In genomic region chr5:41973887-41974286, GRCh38 we compare ENCODE assay signal across 37 cellular contexts. TPM values are rescaled to one million over a fixed set of nuclear protein-coding genes. Genes with fewer than 3 reads are reported as not detected.
DNase-seq lines count a peak whose midpoint lies in the region; ATAC-seq, FAIRE-seq and TF ChIP-seq lines count a peak whose summit lies in the region.
"Had no signal": no experiment of that assay in that cellular context is flagged by ENCODE, and none has a peak within 500 bp of the region (broad histone marks: within the 10 kb centered on the region; RNA-seq: fewer than 3 reads in every experiment).

No MANE protein-coding gene starts in this region.

- H3F3A ChIP-seq in PC-3 (ENCODE audit: low read length, unreplicated experiment), result no peaks in the 10 kb centered on the region

- H3K27ac ChIP-seq in K562 (ENCODE audit: extremely low read depth, low read depth, low read length), result no peak overlapping the region
- H3K27ac ChIP-seq in PC-3 (ENCODE audit: low read length), result no peak overlapping the region
- H3K27ac ChIP-seq: 22Rv1; A549; BLaER1; BLaER1 treated with 17β-estradiol and CSF1 and Interleukin-3, amounts not matched to agents 10 nM and 100 nM; C4-2B had no signal

- H3K27me3 Mint-ChIP-seq in activated T-cell treated with anti-CD3 and anti-CD28 coated beads, Interleukin-2, amount 50 U/mL, for 72 hours (ENCODE audit: low read depth), result no peaks in the 10 kb centered on the region
- H3K27me3 Mint-ChIP-seq in activated T-cell treated with anti-CD3 and anti-CD28 coated beads, Interleukin-2, amount 50 U/mL, for 24 hours, result no peaks in the 10 kb centered on the region
- H3K27me3 Mint-ChIP-seq in nephron progenitor cell (ENCODE audit: low read depth, poor library complexity), result peaks cover 4% of the 10 kb centered on the region
- H3K27me3 Mint-ChIP-seq: B cell had no signal

- H3K27ac Mint-ChIP-seq in activated T-cell treated with anti-CD3 and anti-CD28 coated beads, Interleukin-2, amount 50 U/mL, for 72 hours, result peak overlapping the region; percentile 75
- H3K27ac Mint-ChIP-seq in activated T-cell treated with anti-CD3 and anti-CD28 coated beads, Interleukin-2, amount 50 U/mL, for 24 hours, result no peak overlapping the region
- H3K27ac Mint-ChIP-seq in nephron progenitor cell, result peak overlapping the region; percentile 0
- H3K27ac Mint-ChIP-seq: B cell; CD14-positive monocyte; CD4-positive, alpha-beta T cell; CD4-positive, CD25-positive, alpha-beta regulatory T cell; CD8-positive, alpha-beta memory T cell; CD8-positive, alpha-beta T cell had no signal

- ATAC-seq in activated T-cell treated with anti-CD3 and anti-CD28 coated beads, Interleukin-2, amount 50 U/mL, for 72 hours (replicated peaks in 1 of 2), result no peak
- ATAC-seq in K562, result peak; percentile 42; the same call in 2 of the 3 replicates
- ATAC-seq in HG03521 (IDR thresholded peaks at IDR 0.05; ENCODE audit: unreplicated experiment), result no peak
- no peak for ATAC-seq in PC-3
- ATAC-seq: A549; CD8-positive, alpha-beta T cell had no signal

- no peak for TF ChIP-seq RAD21 in K562 (CRISPR knock-in tag; conservative IDR thresholded peaks at IDR 0.05 in 1 of 2, IDR thresholded peaks at IDR 0.05 in 1 of 2)

- H3K4me3 Mint-ChIP-seq in activated T-cell treated with anti-CD3 and anti-CD28 coated beads, Interleukin-2, amount 50 U/mL, for 72 hours, result no peak overlapping the region
- H3K4me3 Mint-ChIP-seq in activated T-cell treated with anti-CD3 and anti-CD28 coated beads, Interleukin-2, amount 50 U/mL, for 24 hours, result no peak overlapping the region
- no peak overlapping the region for H3K4me3 Mint-ChIP-seq in nephron progenitor cell
- H3K4me3 Mint-ChIP-seq: B cell; CD14-positive monocyte; CD4-positive, alpha-beta memory T cell; CD4-positive, alpha-beta T cell; CD4-positive, CD25-positive, alpha-beta regulatory T cell; CD8-positive, alpha-beta memory T cell; CD8-positive, alpha-beta T cell had no signal

- H3K9me3 ChIP-seq in K562 (replicated peaks; ENCODE audit: control insufficient read depth, insufficient read depth, low read depth, low read length), result no peaks in the 10 kb centered on the region
- no peaks in the 10 kb centered on the region for H3K9me3 ChIP-seq in PC-3 (ENCODE audit: low read length)
- H3K9me3 ChIP-seq: A549, BE2C, BLaER1, Caco-2 had no signal

- H3K9me3 Mint-ChIP-seq in activated T-cell treated with anti-CD3 and anti-CD28 coated beads, Interleukin-2, amount 50 U/mL, for 72 hours, result peaks cover 0 to 4% of the 10 kb centered on the region in 2 donors
- peaks cover 8% of the 10 kb centered on the region for H3K9me3 Mint-ChIP-seq in activated T-cell treated with anti-CD3 and anti-CD28 coated beads, Interleukin-2, amount 50 U/mL, for 24 hours
- peaks cover 18% of the 10 kb centered on the region for H3K9me3 Mint-ChIP-seq in nephron progenitor cell

- TF ChIP-seq POLR2A in K562 (conservative IDR thresholded peaks at IDR 0.05), result no peak

- H3K9ac ChIP-seq in K562 (ENCODE audit: insufficient read depth in 1 of 2, low read depth in 2 of 2, low read length in 2 of 2) (no peak overlapping the region), PC-3 (ENCODE audit: low read length) (no peak overlapping the region)
- H3K9ac ChIP-seq: BLaER1; BLaER1 treated with 17β-estradiol and CSF1 and Interleukin-3, amounts not matched to agents 10 nM and 100 nM had no signal

- in situ Hi-C loops in K562 (cut with MboI), result no loop called here

- CTCF ChIA-PET in K562 (lab: Yijun Ruan, JAX; ENCODE audit: low intra/inter-chr PET ratio), result no interaction called here
- CTCF ChIA-PET in PC-3 (lab: Charles Lee), result no interaction called here

- no peaks in the 10 kb centered on the region for H3K4me1 Mint-ChIP-seq in activated T-cell treated with anti-CD3 and anti-CD28 coated beads, Interleukin-2, amount 50 U/mL, for 72 hours (ENCODE audit: low read depth)
- H3K4me1 Mint-ChIP-seq in activated T-cell treated with anti-CD3 and anti-CD28 coated beads, Interleukin-2, amount 50 U/mL, for 24 hours (ENCODE audit: low read depth), result no peaks in the 10 kb centered on the region
- H3K4me1 Mint-ChIP-seq in nephron progenitor cell, result no peaks in the 10 kb centered on the region
- H3K4me1 Mint-ChIP-seq: B cell; CD14-positive monocyte; CD4-positive, alpha-beta memory T cell; CD4-positive, CD25-positive, alpha-beta regulatory T cell; CD8-positive, alpha-beta memory T cell had no signal

- no peaks in the 10 kb centered on the region for H3K4me1 ChIP-seq in K562 (replicated peaks in 1 of 2; ENCODE audit: control insufficient read depth in 2 of 2, insufficient read depth in 2 of 2, low read length in 2 of 2)
- no peaks in the 10 kb centered on the region for H3K4me1 ChIP-seq in PC-3 (ENCODE audit: insufficient read depth, low read length)
- H3K4me1 ChIP-seq: A549; BE2C; BLaER1; BLaER1 treated with 17β-estradiol and CSF1 and Interleukin-3, amounts not matched to agents 10 nM and 100 nM; Caco-2 had no signal

- WGBS in K562 (ENCODE audit: insufficient coverage, low coverage, missing lambda C conversion rate), result 0% methylated on average over 2 of the region's 2 CpGs

- peaks cover 0 to 2% of the 10 kb centered on the region in 2 donors for H3K36me3 Mint-ChIP-seq in activated T-cell treated with anti-CD3 and anti-CD28 coated beads, Interleukin-2, amount 50 U/mL, for 72 hours (ENCODE audit: insufficient read depth in 2 of 2)
- H3K36me3 Mint-ChIP-seq in activated T-cell treated with anti-CD3 and anti-CD28 coated beads, Interleukin-2, amount 50 U/mL, for 24 hours (ENCODE audit: low read depth), result no peaks in the 10 kb centered on the region
- H3K36me3 Mint-ChIP-seq in nephron progenitor cell (ENCODE audit: low read depth), result no peaks in the 10 kb centered on the region
- H3K36me3 Mint-ChIP-seq: CD14-positive monocyte; CD4-positive, alpha-beta memory T cell; CD4-positive, CD25-positive, alpha-beta regulatory T cell; CD8-positive, alpha-beta T cell had no signal

- FAIRE-seq in K562 (lab: Jason Lieb, UNC), result no peak
- FAIRE-seq: A204.1, A549, D721Med had no signal

- POLR2A ChIA-PET in K562 (lab: Yijun Ruan, JAX), result interaction anchor here (1.2 kb wide), 1 partner anchor 47 kb away, joined by 3 read pairs; no protein-coding TSS in a partner anchor
- POLR2A ChIA-PET in PC-3 (lab: Charles Lee; ENCODE audit: unreplicated experiment), result no interaction called here

- TF ChIP-seq EP300 in K562 (IDR thresholded peaks at IDR 0.05; ENCODE audit: low read length), result no peak

- H2AFZ ChIP-seq in K562 (ENCODE audit: low read depth, low read length) (no peak overlapping the region), PC-3 (ENCODE audit: low read length) (no peak overlapping the region)

- H3K79me2 ChIP-seq in K562 (ENCODE audit: control insufficient read depth, insufficient read depth, low read length), result no peaks in the 10 kb centered on the region
- H3K79me2 ChIP-seq in PC-3 (ENCODE audit: low read length), result no peaks in the 10 kb centered on the region

- DNase-seq in activated T-cell treated with anti-CD3 and anti-CD28 coated beads, Interleukin-2, amount 50 U/mL, for 72 hours, result no peak
- no peak for DNase-seq in activated T-cell treated with anti-CD3 and anti-CD28 coated beads, Interleukin-2, amount 50 U/mL, for 24 hours
- DNase-seq in OCI-M1 (lab: John Stamatoyannopoulos, UW) (peak; percentile 69), K562 (ENCODE audit: extremely low read depth in 1 of 4, low spot score in 3 of 4) (no peak), nephron progenitor cell (no peak), PC-3 (no peak)
- no peak for DNase-seq in stimulated activated CD8-positive, alpha-beta memory T cell treated with anti-CD3 and anti-CD28 coated beads, Interleukin-4, amount 100 ng/mL, for 48 hours
- DNase-seq: 8988T; ACHN; AML-193; BE2C; C1 segment of cervical spinal cord; Caco-2; Calu3; CD4-positive, alpha-beta memory T cell; CD4-positive, alpha-beta T cell; CD4-positive, CD25-positive, alpha-beta regulatory T cell; CD8-positive, alpha-beta memory T cell; CD8-positive, alpha-beta T cell; COR-L47; DMS 273 treated with DMSO at 0.1 percent for 48 hours; DMS153; DMS53; DMS79; DMS79 treated with DMSO at 0.1 percent for 48 hours; DND-41; EL had no signal

- H4K20me1 ChIP-seq in K562 (replicated peaks; ENCODE audit: control insufficient read depth, insufficient read depth, low read length), result no peaks in the 10 kb centered on the region
- H4K20me1 ChIP-seq in PC-3 (ENCODE audit: low read length), result no peaks in the 10 kb centered on the region
- H4K20me1 ChIP-seq: BLaER1; BLaER1 treated with 17β-estradiol and CSF1 and Interleukin-3, amounts not matched to agents 10 nM and 100 nM had no signal

- H3K4me3 ChIP-seq in K562 (no peak overlapping the region), PC-3 (ENCODE audit: low read length) (no peak overlapping the region)
- H3K4me3 ChIP-seq: A549; BLaER1; BLaER1 treated with 17β-estradiol and CSF1 and Interleukin-3, amounts not matched to agents 10 nM and 100 nM had no signal

- BruUV-seq in K562 (replicated peaks; lab: Mats Ljungman, UMichigan) (no TSS peak), PC-3 (replicated peaks; lab: Mats Ljungman, UMichigan) (no TSS peak)

- TF ChIP-seq CTCF in K562 (IDR thresholded peaks at IDR 0.05 in 2 of 3, conservative IDR thresholded peaks at IDR 0.05 in 1 of 3; ENCODE audit: insufficient read depth in 2 of 3, low read depth in 1 of 3, low read length in 3 of 3) (no peak), nephron progenitor cell (IDR thresholded peaks at IDR 0.05) (no peak), PC-3 (conservative IDR thresholded peaks at IDR 0.05; ENCODE audit: low read depth, low read length) (no peak)

- H3K36me3 ChIP-seq in K562 (ENCODE audit: control insufficient read depth, insufficient read depth, low read length) (no peaks in the 10 kb centered on the region), PC-3 (ENCODE audit: low read depth, low read length) (no peaks in the 10 kb centered on the region)
- H3K36me3 ChIP-seq: BE2C; BLaER1; BLaER1 treated with 17β-estradiol and CSF1 and Interleukin-3, amounts not matched to agents 10 nM and 100 nM had no signal

- H3K4me2 ChIP-seq in K562 (ENCODE audit: insufficient read depth, low read length) (no peak overlapping the region), PC-3 (ENCODE audit: low read length) (no peak overlapping the region)
- H3K4me2 ChIP-seq: A549; BLaER1; BLaER1 treated with 17β-estradiol and CSF1 and Interleukin-3, amounts not matched to agents 10 nM and 100 nM had no signal

- H3K9me1 ChIP-seq in K562 (ENCODE audit: control insufficient read depth, insufficient read depth, low read length), result no peaks in the 10 kb centered on the region

- H3K9me2 ChIP-seq in PC-3 (replicated peaks; ENCODE audit: low read length), result no peaks in the 10 kb centered on the region

- intact Hi-C loops in K562 (cut with micrococcal nuclease), result no loop called here
- intact Hi-C loops in PC-3 (cut with micrococcal nuclease), result no loop called here

- H3K27me3 ChIP-seq in K562 (ENCODE audit: control insufficient read depth in 2 of 2, insufficient read depth in 2 of 2, low read length in 2 of 2) (no peaks in the 10 kb centered on the region), PC-3 (ENCODE audit: low read length) (no peaks in the 10 kb centered on the region)
- H3K27me3 ChIP-seq: BE2C; BLaER1; BLaER1 treated with 17β-estradiol and CSF1 and Interleukin-3, amounts not matched to agents 10 nM and 100 nM had no signal

RNA-seq across cellular contexts. Expression of gene FBXO4, which starts 48.8 kb away (rescaled TPM):
- total RNA-seq in activated T-cell treated with anti-CD3 and anti-CD28 coated beads, Interleukin-2, amount 50 U/mL, for 72 hours, result 10 to 100 TPM; 30.8 to 31.2 TPM
- 9.4 and 30.6 TPM in 2 replicates for total RNA-seq in K562 (2011; cell fraction: chromatin; rRNA removed; ENCODE audit: low replicate concordance)
- total RNA-seq in K562 (2011; cell fraction: nucleolus; rRNA removed), result 7.9 and 8.7 TPM in 2 replicates
- total RNA-seq in K562 (2011; cell fraction: nucleoplasm; rRNA removed), result 20.8 and 29.9 TPM in 2 replicates
- total RNA-seq in K562 (2014; rRNA removed) (17.1 and 18.3 TPM in 2 replicates), K562 (2014; rRNA removed; fragmentation: Illumina TruSeq; extraction: Trizol) (21.0 and 24.9 TPM in 2 replicates), K562 (2015; rRNA removed; fragmentation: Illumina TruSeq; extraction: Trizol) (18.9 and 19.6 TPM in 2 replicates), K562 (2021) (15.1 and 19.6 TPM in 2 replicates), PC-3 (2014; rRNA removed) (11.5 and 18.1 TPM in 2 replicates)
- polyA plus RNA-seq in K562 (2011; rRNA removed) (31.2 and 33.4 TPM in 2 replicates), K562 (2014; fragmentation: Illumina TruSeq; extraction: Trizol) (19.0 and 19.3 TPM in 2 replicates), K562 (2014; fragmentation: Nextera tagmentation; extraction: Ambion mirVana) (1 to 10 TPM; 5.9 to 8.2 TPM), K562 (2014; rRNA removed) (19.7 and 20.4 TPM in 2 replicates)
- 7.6 and 22.2 TPM in 2 replicates for polyA plus RNA-seq in K562 (2011; cell fraction: cytosol; rRNA removed)
- polyA plus RNA-seq in K562 (2011; cell fraction: nucleus; rRNA removed), result 11.7 and 19.2 TPM in 2 replicates
- 11.3 and 23.0 TPM in 2 replicates for polyA plus RNA-seq in K562 (2012)
- polyA minus RNA-seq in K562 (2011; rRNA and poly(A)+ RNA removed), result 29.8 and 38.5 TPM in 2 replicates
- polyA minus RNA-seq in K562 (2011; cell fraction: cytosol; rRNA and poly(A)+ RNA removed), result 10.0 and 10.7 TPM in 2 replicates
- polyA minus RNA-seq in K562 (2011; cell fraction: nucleus; rRNA and poly(A)+ RNA removed), result 12.8 and 29.5 TPM in 2 replicates
